1 cellular context compared by ENCODE assay signal in the genomic region with DNA sequence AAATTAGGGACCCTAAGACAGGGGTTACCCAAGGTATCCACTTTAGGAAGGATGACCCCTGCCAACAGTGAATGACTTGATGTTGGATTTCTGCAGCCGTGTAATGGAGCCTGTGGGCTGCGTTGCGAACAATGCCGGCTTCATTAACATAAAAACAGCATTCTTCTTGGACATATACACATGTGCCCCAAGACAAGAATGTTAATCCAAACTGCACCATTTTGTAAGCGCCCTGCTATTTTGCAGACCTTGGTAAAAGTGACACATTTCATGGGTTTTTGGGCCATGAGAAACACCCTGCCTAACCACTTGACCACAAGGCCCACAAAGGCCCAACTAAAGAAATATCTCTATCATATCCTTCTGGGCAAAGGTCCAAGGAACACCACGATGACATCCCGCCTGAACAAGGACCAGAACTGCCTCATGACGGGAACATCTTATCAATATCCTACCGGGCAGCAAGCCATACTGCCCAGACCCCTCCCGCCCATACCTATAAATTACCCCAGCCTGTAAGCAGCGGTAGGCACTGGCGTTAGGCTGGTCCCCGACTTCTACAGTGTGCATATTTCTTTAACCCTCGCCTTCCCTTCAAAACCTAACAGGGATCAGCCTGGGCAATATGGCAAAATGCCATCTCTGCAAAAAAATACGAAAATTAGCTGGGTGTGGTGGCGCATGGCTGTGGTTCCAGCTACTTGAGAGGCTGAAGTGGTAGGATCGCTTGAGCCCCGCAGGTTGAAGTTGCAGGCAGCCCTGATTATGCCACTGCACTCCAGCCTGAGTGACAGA.
TF ChIP-seq lines count a peak whose summit lies in the region.

No MANE protein-coding gene starts in this region.

TF ChIP-seq in IMR-90, 13 proteins besides CTCF, POLR2A, EP300 and RAD21:
- no peak for TF ChIP-seq MAFK (IDR thresholded peaks at IDR 0.05; ENCODE audit: low read depth, low read length)
- TF ChIP-seq MXI1 (IDR thresholded peaks at IDR 0.05; ENCODE audit: borderline replicate concordance, low read depth, low read length) = no peak
- TF ChIP-seq BHLHE40 (IDR thresholded peaks at IDR 0.05; ENCODE audit: low read depth, low read length) = no peak
- TF ChIP-seq MAZ (IDR thresholded peaks at IDR 0.05; ENCODE audit: borderline replicate concordance, low read depth, low read length) = no peak
- TF ChIP-seq, protein P1, sequence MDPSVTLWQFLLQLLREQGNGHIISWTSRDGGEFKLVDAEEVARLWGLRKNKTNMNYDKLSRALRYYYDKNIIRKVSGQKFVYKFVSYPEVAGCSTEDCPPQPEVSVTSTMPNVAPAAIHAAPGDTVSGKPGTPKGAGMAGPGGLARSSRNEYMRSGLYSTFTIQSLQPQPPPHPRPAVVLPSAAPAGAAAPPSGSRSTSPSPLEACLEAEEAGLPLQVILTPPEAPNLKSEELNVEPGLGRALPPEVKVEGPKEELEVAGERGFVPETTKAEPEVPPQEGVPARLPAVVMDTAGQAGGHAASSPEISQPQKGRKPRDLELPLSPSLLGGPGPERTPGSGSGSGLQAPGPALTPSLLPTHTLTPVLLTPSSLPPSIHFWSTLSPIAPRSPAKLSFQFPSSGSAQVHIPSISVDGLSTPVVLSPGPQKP (IDR thresholded peaks at IDR 0.05; ENCODE audit: borderline replicate concordance, low read depth, low read length) = no peak
- TF ChIP-seq RCOR1 (IDR thresholded peaks at IDR 0.05; ENCODE audit: insufficient replicate concordance, low read length) = no peak
- no peak for TF ChIP-seq SMC3 (IDR thresholded peaks at IDR 0.05; ENCODE audit: low read depth, low read length)
- TF ChIP-seq CEBPB (IDR thresholded peaks at IDR 0.05; ENCODE audit: low read depth, low read length) = no peak
- no peak for TF ChIP-seq RFX5 (IDR thresholded peaks at IDR 0.05; ENCODE audit: low read depth, low read length)
- no peak for TF ChIP-seq FOS (IDR thresholded peaks at IDR 0.05; ENCODE audit: low read depth, low read length)
- TF ChIP-seq, protein P2, sequence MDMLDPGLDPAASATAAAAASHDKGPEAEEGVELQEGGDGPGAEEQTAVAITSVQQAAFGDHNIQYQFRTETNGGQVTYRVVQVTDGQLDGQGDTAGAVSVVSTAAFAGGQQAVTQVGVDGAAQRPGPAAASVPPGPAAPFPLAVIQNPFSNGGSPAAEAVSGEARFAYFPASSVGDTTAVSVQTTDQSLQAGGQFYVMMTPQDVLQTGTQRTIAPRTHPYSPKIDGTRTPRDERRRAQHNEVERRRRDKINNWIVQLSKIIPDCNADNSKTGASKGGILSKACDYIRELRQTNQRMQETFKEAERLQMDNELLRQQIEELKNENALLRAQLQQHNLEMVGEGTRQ (IDR thresholded peaks at IDR 0.05; ENCODE audit: low read depth, low read length) = no peak
- no peak for TF ChIP-seq CHD1 (IDR thresholded peaks at IDR 0.05; ENCODE audit: low read depth, low read length)
- TF ChIP-seq NFE2L2 (IDR thresholded peaks at IDR 0.05; ENCODE audit: low read depth, low read length) = no peak
TF ChIP-seq in IMR-90: peak in this region for 0.
